In genomic region chr17:17512866-17513265, GRCh38 we compare ENCODE assay signal across 25 cellular contexts.
"Had no signal": no experiment of that assay in that cellular context is flagged by ENCODE, and none has a peak within 500 bp of the region (broad histone marks: within the 10 kb centered on the region; RNA-seq: fewer than 3 reads in every experiment).

No MANE protein-coding gene starts in this region.

- H3K36me3 ChIP-seq: ovary, uterus had no signal

- H3K27me3 ChIP-seq: esophagus squamous epithelium, gastroesophageal sphincter, ovary, stomach, suprapubic skin, tibial nerve, uterus had no signal

- H3K4me3 ChIP-seq: esophagus squamous epithelium, gastroesophageal sphincter, ovary, stomach, suprapubic skin, tibial nerve, uterus had no signal

- H3K27ac ChIP-seq: esophagus squamous epithelium, gastroesophageal sphincter, ovary, stomach, suprapubic skin, tibial nerve, uterus, VCaP had no signal

- DNase-seq: activated CD4-positive, alpha-beta memory T cell treated with anti-CD3 and anti-CD28 coated beads, Interleukin-2, amount 10 ng/mL, durations not matched to agents 7 days and 5 days; activated CD4-positive, alpha-beta T cell treated with anti-CD3 and anti-CD28 coated beads, Interleukin-2, amount 10 ng/mL, durations not matched to agents 24 days and 14 days; activated effector memory CD4-positive, alpha-beta T cell treated with Interleukin-2 at 50 U/mL for 16 hours; activated naive CD4-positive, alpha-beta T cell treated with anti-CD3 and anti-CD28 coated beads for 36 hours; activated naive CD8-positive, alpha-beta T cell treated with anti-CD3 and anti-CD28 coated beads, Interleukin-2, amount 10 ng/mL, durations not matched to agents 7 days and 5 days; activated T-cell treated with anti-CD3 and anti-CD28 coated beads, Interleukin-2, amount 50 U/mL, for 72 hours; amygdala; cerebellar nuclear complex; cortex of kidney; endodermal cell; esophagus squamous epithelium; head of caudate nucleus; natural killer cell; small intestine; stimulated activated CD4-positive, alpha-beta T cell treated with anti-CD3 and anti-CD28 coated beads, Interleukin-2, amount 100 ng/mL, for 24 hours; stomach; uterus had no signal

- H3K9me3 ChIP-seq: esophagus squamous epithelium, gastroesophageal sphincter, ovary, stomach, suprapubic skin, tibial nerve, uterus had no signal

- H3K4me1 ChIP-seq: gastroesophageal sphincter, uterus had no signal

- ATAC-seq: activated CD4-positive, CD25-positive, alpha-beta regulatory T cell treated with anti-CD3 and anti-CD28 coated beads, Interleukin-2, amount 50 U/mL, for 24 hours; activated T-cell treated with anti-CD3 and anti-CD28 coated beads, Interleukin-2, amount 50 U/mL, for 72 hours; gastroesophageal sphincter; natural killer cell; sciatic nerve; stimulated activated memory B cell treated with anti-CD40 and anti-IgM and Interleukin-4, amounts not matched to agents 10 μg/mL and 1 μg/mL and 100 μg/mL, for 72 hours had no signal
